In the genomic region with DNA sequence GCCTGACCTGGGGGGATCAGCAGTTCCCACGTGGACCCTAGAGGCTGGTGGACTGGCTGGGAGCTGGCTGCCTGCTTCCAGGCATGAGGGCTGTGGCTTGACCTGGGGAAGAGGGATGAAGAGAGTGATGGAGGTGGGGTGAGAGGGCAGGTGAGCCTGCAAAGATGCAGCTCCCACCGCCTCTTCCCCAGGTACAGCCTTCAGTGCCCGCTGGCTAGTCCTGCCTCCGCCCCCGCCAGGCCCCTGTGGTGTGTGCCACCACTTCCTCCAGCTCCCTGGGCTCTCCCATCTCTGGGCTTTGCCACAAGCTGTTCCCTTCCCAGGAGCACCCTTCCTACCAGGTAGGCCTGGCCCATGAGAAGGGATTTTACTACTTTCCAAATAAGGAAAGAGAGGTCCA, we compare ENCODE assay signal across 22 cellular contexts. TPM values are rescaled to one million over a fixed set of nuclear protein-coding genes. Genes with fewer than 3 reads are reported as not detected.
"Had no signal": no experiment of that assay in that cellular context is flagged by ENCODE, and none has a peak within 500 bp of the region (broad histone marks: within the 10 kb centered on the region; RNA-seq: fewer than 3 reads in every experiment).

No MANE protein-coding gene starts in this region.

- H3K9me3 Mint-ChIP-seq: activated CD4-positive, alpha-beta memory T cell treated with anti-CD3 and anti-CD28 coated beads for 36 hours; natural killer cell; stimulated activated naive CD8-positive, alpha-beta T cell treated with anti-CD3 and anti-CD28 coated beads, Interleukin-15, amount 100 ng/mL, for 72 hours; WTC11 had no signal

- H3K36me3 ChIP-seq: prostate gland, tibial artery had no signal

- ATAC-seq: activated CD8-positive, alpha-beta memory T cell treated with anti-CD3 and anti-CD28 coated beads, Interleukin-2, amount 10 ng/mL, durations not matched to agents 7 days and 5 days; heart left ventricle; left cardiac atrium; natural killer cell; stimulated activated naive CD8-positive, alpha-beta T cell treated with anti-CD3 and anti-CD28 coated beads, Interleukin-15, amount 100 ng/mL, for 72 hours; WTC11 had no signal

- H3K27ac Mint-ChIP-seq: activated CD4-positive, alpha-beta memory T cell treated with anti-CD3 and anti-CD28 coated beads for 36 hours; activated CD8-positive, alpha-beta memory T cell treated with anti-CD3 and anti-CD28 coated beads, Interleukin-2, amount 10 ng/mL, durations not matched to agents 7 days and 5 days; activated naive CD8-positive, alpha-beta T cell; WTC11 had no signal

- H3K4me3 ChIP-seq: heart left ventricle, prostate gland, tibial artery had no signal

- H3K9me3 ChIP-seq: heart left ventricle, prostate gland, tibial artery had no signal

- H3K4me1 ChIP-seq: prostate gland had no signal

- H3K27ac ChIP-seq: heart left ventricle, prostate gland, tibial artery had no signal

- H3K27me3 Mint-ChIP-seq: activated CD4-positive, alpha-beta memory T cell treated with anti-CD3 and anti-CD28 coated beads for 36 hours; activated CD8-positive, alpha-beta memory T cell treated with anti-CD3 and anti-CD28 coated beads, Interleukin-2, amount 10 ng/mL, durations not matched to agents 7 days and 5 days; activated naive CD8-positive, alpha-beta T cell; stimulated activated naive CD8-positive, alpha-beta T cell treated with anti-CD3 and anti-CD28 coated beads, Interleukin-15, amount 100 ng/mL, for 72 hours had no signal

- H3K4me3 Mint-ChIP-seq: activated CD4-positive, alpha-beta memory T cell treated with anti-CD3 and anti-CD28 coated beads for 36 hours; activated CD8-positive, alpha-beta memory T cell treated with anti-CD3 and anti-CD28 coated beads, Interleukin-2, amount 10 ng/mL, durations not matched to agents 7 days and 5 days; activated naive CD8-positive, alpha-beta T cell; natural killer cell; stimulated activated naive CD8-positive, alpha-beta T cell treated with anti-CD3 and anti-CD28 coated beads, Interleukin-15, amount 100 ng/mL, for 72 hours; WTC11 had no signal

- H3K36me3 Mint-ChIP-seq: WTC11 had no signal

- DNase-seq: activated CD4-positive, alpha-beta memory T cell treated with anti-CD3 and anti-CD28 coated beads for 36 hours; activated CD4-positive, alpha-beta T cell treated with anti-CD3 and anti-CD28 coated beads for 4 hours; activated CD8-positive, alpha-beta memory T cell treated with anti-CD3 and anti-CD28 coated beads, Interleukin-2, amount 10 ng/mL, durations not matched to agents 7 days and 5 days; activated naive CD4-positive, alpha-beta T cell; activated T-cell treated with anti-CD3 and anti-CD28 coated beads for 4 hours; amniotic stem cell; cortex of kidney; heart left ventricle; left cardiac atrium; mesenchymal stem cell; natural killer cell; stimulated activated CD4-positive, alpha-beta T cell treated with anti-CD3 and anti-CD28 coated beads, Interleukin-4, amount 100 ng/mL, for 4 hours; stimulated activated naive CD8-positive, alpha-beta T cell treated with anti-CD3 and anti-CD28 coated beads, Interleukin-15, amount 100 ng/mL, for 72 hours; T1000; tibial artery had no signal

RNA-seq across cellular contexts. Expression of a gene that starts 19.1 kb away (rescaled TPM):
- total RNA-seq: bronchial epithelial cell, epithelial cell of proximal tubule, fibroblast of villous mesenchyme, osteocyte had no signal
